In the genomic region with DNA sequence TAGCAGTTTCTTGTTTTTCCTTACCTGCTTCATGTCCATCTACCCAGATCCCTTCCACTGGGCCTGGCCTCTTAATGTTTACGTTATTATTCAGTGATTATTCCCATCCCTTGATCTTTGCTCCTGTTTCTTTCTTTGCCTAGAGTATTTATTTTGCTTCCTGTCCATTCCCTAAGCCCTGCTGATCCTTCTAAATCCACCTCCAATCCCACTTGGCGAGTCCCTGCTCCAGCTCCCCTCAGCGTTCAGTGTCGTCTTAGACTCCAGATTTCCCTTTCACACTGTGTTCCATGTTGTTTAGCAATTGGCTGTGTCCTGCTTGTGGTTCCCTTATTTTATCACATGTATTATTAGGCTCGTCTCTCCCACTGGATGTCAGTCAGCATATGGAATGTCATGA, we compare ENCODE assay signal across 14 cellular contexts. TPM values are rescaled to one million over a fixed set of nuclear protein-coding genes. Genes with fewer than 3 reads are reported as not detected.
DNase-seq lines count a peak whose midpoint lies in the region; ATAC-seq and TF ChIP-seq lines count a peak whose summit lies in the region.
"Had no signal": no experiment of that assay in that cellular context is flagged by ENCODE, and none has a peak within 500 bp of the region (broad histone marks: within the 10 kb centered on the region; RNA-seq: fewer than 3 reads in every experiment).

No MANE protein-coding gene starts in this region.

- H3K36me3 Mint-ChIP-seq in T-helper 1 cell treated with Interleukin-12 subunit alpha and Interleukin-12 subunit beta and Interleukin-4 antibody, amounts not matched to agents 30 μg/mL and 1 μg/mL, for 36 hours (ENCODE audit: low read depth), result peaks cover 32% of the 10 kb centered on the region
- H3K36me3 Mint-ChIP-seq in brain, result peaks cover 40% of the 10 kb centered on the region
- peaks cover 24% of the 10 kb centered on the region for H3K36me3 Mint-ChIP-seq in neural progenitor cell

- H3K27me3 Mint-ChIP-seq in T-helper 1 cell treated with Interleukin-12 subunit alpha and Interleukin-12 subunit beta and Interleukin-4 antibody, amounts not matched to agents 30 μg/mL and 1 μg/mL, for 36 hours (ENCODE audit: low read depth), result no peaks in the 10 kb centered on the region
- no peaks in the 10 kb centered on the region for H3K27me3 Mint-ChIP-seq in brain
- no peaks in the 10 kb centered on the region for H3K27me3 Mint-ChIP-seq in neural progenitor cell (ENCODE audit: insufficient read depth, low read depth)
- H3K27me3 Mint-ChIP-seq: activated CD8-positive, alpha-beta memory T cell treated with anti-CD3 and anti-CD28 coated beads, Interleukin-2, amount 10 ng/mL, durations not matched to agents 7 days and 5 days had no signal

- no peak overlapping the region for H3K4me2 ChIP-seq in neural progenitor cell

- H3K4me1 ChIP-seq in neural progenitor cell, result no peaks in the 10 kb centered on the region

- H3K9ac ChIP-seq in neural progenitor cell, result no peak overlapping the region

- no peak overlapping the region for H2AFZ ChIP-seq in neural progenitor cell (replicated peaks)

- TF ChIP-seq CTCF in brain (conservative IDR thresholded peaks at IDR 0.05), result no peak
- TF ChIP-seq CTCF in neural progenitor cell (IDR thresholded peaks at IDR 0.05), result no peak

- no peaks in the 10 kb centered on the region for H3F3A ChIP-seq in neural progenitor cell (ENCODE audit: low read depth)

- H3K9me3 Mint-ChIP-seq in T-helper 1 cell treated with Interleukin-12 subunit alpha and Interleukin-12 subunit beta and Interleukin-4 antibody, amounts not matched to agents 30 μg/mL and 1 μg/mL, for 36 hours, result peaks cover 6% of the 10 kb centered on the region
- H3K9me3 Mint-ChIP-seq in brain (peaks cover 0 to 2% (median 0%) of the 10 kb centered on the region in 5 experiments), neural progenitor cell (no peaks in the 10 kb centered on the region)

- H3K27me3 ChIP-seq in neural progenitor cell, result no peaks in the 10 kb centered on the region

- H3K4me1 Mint-ChIP-seq in T-helper 1 cell treated with Interleukin-12 subunit alpha and Interleukin-12 subunit beta and Interleukin-4 antibody, amounts not matched to agents 30 μg/mL and 1 μg/mL, for 36 hours (ENCODE audit: low read depth), result peaks cover 51% of the 10 kb centered on the region
- H3K4me1 Mint-ChIP-seq in brain (peaks cover 79% of the 10 kb centered on the region), neural progenitor cell (peaks cover 17% of the 10 kb centered on the region)

- H4K20me1 ChIP-seq in neural progenitor cell (ENCODE audit: low read depth), result peaks cover 89% of the 10 kb centered on the region

- H3K79me2 ChIP-seq in neural progenitor cell (ENCODE audit: low read depth), result peaks cover 94% of the 10 kb centered on the region

- DNase-seq in T-helper 1 cell (no peak), neural progenitor cell (ENCODE audit: low spot score) (no peak), GOT3 (lab: John Stamatoyannopoulos, UW) (no peak), LoVo (ENCODE audit: low spot score) (no peak)
- no peak for DNase-seq in Jurkat, Clone E6-1 (ENCODE audit: low read depth, low spot score)
- DNase-seq: activated CD8-positive, alpha-beta memory T cell treated with anti-CD3 and anti-CD28 coated beads, Interleukin-2, amount 10 ng/mL, durations not matched to agents 7 days and 5 days; erythroblast; NCI-H1436; NCI-H446 treated with DMSO at 0.1 percent for 48 hours; stimulated activated CD4-positive, alpha-beta T cell treated with anti-CD3 and anti-CD28 coated beads, Interleukin-12 subunit alpha, Interleukin-12 subunit beta, amount 100 ng/mL, for 4 hours had no signal

- no peaks in the 10 kb centered on the region for H3K36me3 ChIP-seq in neural progenitor cell

- no peak for ATAC-seq in HG02623 (IDR thresholded peaks at IDR 0.05; ENCODE audit: unreplicated experiment)
- ATAC-seq: activated CD8-positive, alpha-beta memory T cell treated with anti-CD3 and anti-CD28 coated beads, Interleukin-2, amount 10 ng/mL, durations not matched to agents 7 days and 5 days; K562 had no signal

- no peaks in the 10 kb centered on the region for H3K9me3 ChIP-seq in neural progenitor cell (ENCODE audit: low read depth)

- peak overlapping the region; percentile 15 for H3K27ac Mint-ChIP-seq in T-helper 1 cell treated with Interleukin-12 subunit alpha and Interleukin-12 subunit beta and Interleukin-4 antibody, amounts not matched to agents 30 μg/mL and 1 μg/mL, for 36 hours
- H3K27ac Mint-ChIP-seq in brain (peak overlapping the region in 2 of 5 experiments; percentile 6 to 22), neural progenitor cell (peak overlapping the region; percentile 30)

- H3K27ac ChIP-seq in neural progenitor cell, result no peak overlapping the region

- H3K4me3 ChIP-seq in Jurkat, Clone E6-1 (ENCODE audit: low read length), result peak overlapping the region; percentile 9
- no peak overlapping the region for H3K4me3 ChIP-seq in neural progenitor cell
- H3K4me3 ChIP-seq: K562 had no signal

- H3K4me3 Mint-ChIP-seq in T-helper 1 cell treated with Interleukin-12 subunit alpha and Interleukin-12 subunit beta and Interleukin-4 antibody, amounts not matched to agents 30 μg/mL and 1 μg/mL, for 36 hours, result no peak overlapping the region
- H3K4me3 Mint-ChIP-seq in brain (peak overlapping the region in 3 of 5 experiments; percentile 3 to 30 (median 18)), neural progenitor cell (no peak overlapping the region)
- H3K4me3 Mint-ChIP-seq: activated CD8-positive, alpha-beta memory T cell treated with anti-CD3 and anti-CD28 coated beads, Interleukin-2, amount 10 ng/mL, durations not matched to agents 7 days and 5 days had no signal

RNA-seq across cellular contexts. Expression of gene PPP2R2D, which starts 7.3 kb away (rescaled TPM):
- 39.2 TPM for polyA plus RNA-seq in Jurkat, Clone E6-1 (2012; ENCODE audit: insufficient read depth, insufficient read length)
- 44.5 TPM for polyA plus RNA-seq in brain (ENCODE audit: insufficient read depth, low read depth, low replicate concordance)
- total RNA-seq in neural progenitor cell (ENCODE audit: low replicate concordance), result 28.1 and 31.2 TPM in 2 replicates

Comparison
In these comparisons a context has a peak if more than half of its experiments do, and no peak if none do; other contexts are left out.
1. H3K4me3 Mint-ChIP-seq: peak in brain (3 of 5); none in T-helper 1 cell treated with Interleukin-12 subunit alpha and Interleukin-12 subunit beta and Interleukin-4 antibody, amounts not matched to agents 30 μg/mL and 1 μg/mL, for 36 hours (single experiment) and neural progenitor cell (single experiment).